Comparison of ENCODE assay signal across 14 cellular contexts in the genomic region with DNA sequence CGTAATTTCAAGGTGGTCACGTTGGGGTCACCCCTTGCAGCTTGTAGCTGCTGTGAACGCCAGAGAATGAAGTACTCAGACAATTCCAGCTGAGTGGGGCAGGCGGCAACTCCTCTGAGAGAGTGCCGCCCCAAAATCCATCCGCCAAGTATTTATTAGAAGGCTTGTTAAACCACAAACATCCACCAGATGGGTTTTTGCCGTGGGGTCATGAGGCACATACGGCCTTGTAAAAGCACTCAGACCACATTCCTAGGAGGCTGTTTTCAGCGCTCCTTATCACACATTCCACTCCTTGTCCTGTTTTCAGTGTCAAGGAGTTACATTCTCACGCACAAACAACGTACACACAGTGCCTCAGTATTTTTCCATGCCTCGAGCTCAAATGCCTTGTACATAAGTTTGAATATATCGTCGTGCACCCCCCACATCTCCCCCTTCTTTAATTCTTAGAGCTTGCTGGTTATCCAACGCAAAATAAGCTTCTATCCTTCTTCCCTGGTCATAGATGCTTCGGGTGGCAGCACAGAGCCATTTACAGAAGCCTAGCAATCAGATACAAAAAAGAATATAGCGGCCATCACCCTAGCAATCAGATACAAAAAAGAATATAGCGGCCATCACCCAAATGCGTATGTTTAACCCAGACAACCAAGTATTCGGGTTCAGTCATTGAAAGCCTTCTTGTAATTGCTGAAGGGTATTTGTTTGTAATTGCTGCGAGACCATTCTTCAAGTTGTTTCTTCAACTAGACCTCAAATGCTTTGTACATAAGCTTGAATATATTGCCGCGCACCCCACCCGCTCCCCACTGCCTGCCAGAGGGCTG. TPM values are rescaled to one million over a fixed set of nuclear protein-coding genes. Genes with fewer than 3 reads are reported as not detected.
DNase-seq lines count a peak whose midpoint lies in the region; ATAC-seq and TF ChIP-seq lines count a peak whose summit lies in the region.
"Had no signal": no experiment of that assay in that cellular context is flagged by ENCODE, and none has a peak within 500 bp of the region (broad histone marks: within the 10 kb centered on the region; RNA-seq: fewer than 3 reads in every experiment).

No MANE protein-coding gene starts in this region.

- H4K20me1 ChIP-seq in PC-3 (ENCODE audit: low read length), result no peaks in the 10 kb centered on the region

- BruUV-seq in PC-3 (replicated peaks; lab: Mats Ljungman, UMichigan), result no TSS peak

- H3K4me1 ChIP-seq in ES-I3 (ENCODE audit: insufficient read depth, low read length), result no peaks in the 10 kb centered on the region
- H3K4me1 ChIP-seq in PC-3 (ENCODE audit: insufficient read depth, low read length), result peaks cover 14% of the 10 kb centered on the region; the same call in 1 of the 2 replicates

- peak overlapping the region; percentile 7; the same call in 1 of the 2 replicates for H3K9ac ChIP-seq in ES-I3 (ENCODE audit: low read depth, low read length)
- H3K9ac ChIP-seq in PC-3 (ENCODE audit: low read length), result no peak overlapping the region

- ATAC-seq in PC-3, result peak; percentile 84
- ATAC-seq in HG03196 (IDR thresholded peaks at IDR 0.05; ENCODE audit: unreplicated experiment), result no peak

- no peaks in the 10 kb centered on the region for H3K27me3 ChIP-seq in PC-3 (ENCODE audit: low read length)

- no peaks in the 10 kb centered on the region for H3K9me2 ChIP-seq in PC-3 (replicated peaks; ENCODE audit: low read length)

- POLR2A ChIA-PET in PC-3 (lab: Charles Lee; ENCODE audit: unreplicated experiment), result interaction anchor here (0.6 kb wide), 1 partner anchor 67 kb away, joined by 6 read pairs; no protein-coding TSS in a partner anchor

- peak overlapping the region; percentile 67 for H3K4me2 ChIP-seq in PC-3 (ENCODE audit: low read length)

- H2AFZ ChIP-seq in PC-3 (ENCODE audit: low read length), result peak overlapping the region; percentile 71

- H3K4me3 ChIP-seq in PC-3 (ENCODE audit: low read length) (peak overlapping the region; percentile 30; the same call in 1 of the 2 replicates), fibroblast of mammary gland (ENCODE audit: control insufficient read depth, low read depth, low read length) (no peak overlapping the region)

- peak overlapping the region; percentile 57 for H3K4me3 Mint-ChIP-seq in progenitor cell of endocrine pancreas (ENCODE audit: low read depth)
- H3K4me3 Mint-ChIP-seq: stimulated activated effector memory CD8-positive, alpha-beta T cell treated with anti-CD3 and anti-CD28 coated beads, Interleukin-12 subunit alpha, Interleukin-12 subunit beta, amount 100 ng/mL, for 72 hours had no signal

- DNase-seq in PC-3 (peak; percentile 77), fibroblast of mammary gland (ENCODE audit: low read depth) (peak; percentile 53), progenitor cell of endocrine pancreas (ENCODE audit: low spot score, unreplicated experiment) (no peak), mucosa of gallbladder (ENCODE audit: low spot score) (no peak), NCI-H1092 treated with DMSO at 0.1 percent for 48 hours (lab: John Stamatoyannopoulos, UW) (no peak)
- no peak for DNase-seq in effector CD8-positive, alpha-beta T cell (lab: John Stamatoyannopoulos, UW)
- DNase-seq: activated CD4-positive, alpha-beta T cell treated with anti-CD3 and anti-CD28 coated beads, Interleukin-2, amount 50 U/mL, for 48 hours; NK-92 treated with Interleukin-12 subunit alpha and Interleukin-12 subunit beta, amount 100 ng/mL, for 24 hours had no signal

- H3K36me3 ChIP-seq in ES-I3 (ENCODE audit: insufficient read depth, low read length) (peaks cover 3% of the 10 kb centered on the region; the same call in 1 of the 2 replicates), PC-3 (ENCODE audit: low read depth, low read length) (no peaks in the 10 kb centered on the region)

- H3K36me3 Mint-ChIP-seq in progenitor cell of endocrine pancreas (ENCODE audit: insufficient read depth), result no peaks in the 10 kb centered on the region
- H3K36me3 Mint-ChIP-seq: IgD-negative memory B cell; stimulated activated effector memory CD8-positive, alpha-beta T cell treated with anti-CD3 and anti-CD28 coated beads, Interleukin-12 subunit alpha, Interleukin-12 subunit beta, amount 100 ng/mL, for 72 hours had no signal

- peak overlapping the region; percentile 18 for H3K27ac Mint-ChIP-seq in progenitor cell of endocrine pancreas
- H3K27ac Mint-ChIP-seq: stimulated activated effector memory CD8-positive, alpha-beta T cell treated with anti-CD3 and anti-CD28 coated beads, Interleukin-12 subunit alpha, Interleukin-12 subunit beta, amount 100 ng/mL, for 72 hours had no signal

- peaks cover 83% of the 10 kb centered on the region for H3K27me3 Mint-ChIP-seq in progenitor cell of endocrine pancreas

- peaks cover 6% of the 10 kb centered on the region for H3K4me1 Mint-ChIP-seq in progenitor cell of endocrine pancreas (ENCODE audit: low read depth)

- intact Hi-C loops in PC-3 (cut with micrococcal nuclease), result loop anchor here (1.0 kb wide), 1 partner anchor 54 kb away; no protein-coding TSS in a partner anchor

- no peaks in the 10 kb centered on the region for H3F3A ChIP-seq in PC-3 (ENCODE audit: low read length, unreplicated experiment)

- peak overlapping the region; percentile 62 for H3K27ac ChIP-seq in PC-3 (ENCODE audit: low read length)

- no peaks in the 10 kb centered on the region for H3K9me3 ChIP-seq in ES-I3 (ENCODE audit: control insufficient read depth, insufficient read depth, low read length)
- H3K9me3 ChIP-seq in PC-3 (ENCODE audit: low read length), result no peaks in the 10 kb centered on the region

- TF ChIP-seq CTCF in PC-3 (conservative IDR thresholded peaks at IDR 0.05; ENCODE audit: low read depth, low read length) (no peak), fibroblast of mammary gland (conservative IDR thresholded peaks at IDR 0.05; ENCODE audit: control insufficient read depth, insufficient read depth, low read depth, low read length) (no peak), progenitor cell of endocrine pancreas (IDR thresholded peaks at IDR 0.05; ENCODE audit: unreplicated experiment) (peak; percentile 20)

- CTCF ChIA-PET in PC-3 (lab: Charles Lee), result interaction anchor here (1.0 kb wide), 1 partner anchor 54 kb away, joined by 10 read pairs; no protein-coding TSS in a partner anchor

- no peaks in the 10 kb centered on the region for H3K9me3 Mint-ChIP-seq in progenitor cell of endocrine pancreas (ENCODE audit: low read depth)
- H3K9me3 Mint-ChIP-seq: IgD-negative memory B cell; stimulated activated effector memory CD8-positive, alpha-beta T cell treated with anti-CD3 and anti-CD28 coated beads, Interleukin-12 subunit alpha, Interleukin-12 subunit beta, amount 100 ng/mL, for 72 hours had no signal

- no peaks in the 10 kb centered on the region for H3K79me2 ChIP-seq in PC-3 (ENCODE audit: low read length)

RNA-seq across cellular contexts. Expression of gene ALPP, which starts 7.3 kb away (rescaled TPM):
- total RNA-seq in PC-3 (2014; rRNA removed) (8.6 and 14.4 TPM in 2 replicates), progenitor cell of endocrine pancreas (not detected in 2 replicates), mucosa of gallbladder (not detected)
- total RNA-seq: cardiac septum, skeletal muscle tissue had no signal

RNA-seq across cellular contexts. Expression of gene ALPG, which starts 20.8 kb away (rescaled TPM):
- 0.12 and 0.18 TPM in 2 replicates for total RNA-seq in PC-3 (2014; rRNA removed)
- not detected in 2 replicates for total RNA-seq in progenitor cell of endocrine pancreas
- not detected for total RNA-seq in mucosa of gallbladder
- total RNA-seq: cardiac septum, skeletal muscle tissue had no signal

Comparison
In these comparisons a context has a peak if more than half of its experiments do, and no peak if none do; other contexts are left out.
1. DNase-seq: peak in PC-3 (single experiment) and fibroblast of mammary gland (single experiment); none in progenitor cell of endocrine pancreas (single experiment), effector CD8-positive, alpha-beta T cell (single experiment), mucosa of gallbladder (single experiment) and NCI-H1092 treated with DMSO at 0.1 percent for 48 hours (single experiment).